8 cellular contexts compared by ENCODE assay signal in genomic region chr5:53480474-53481353, GRCh38. TPM values are rescaled to one million over a fixed set of nuclear protein-coding genes. Genes with fewer than 3 reads are reported as not detected.
A peak's percentile ranks its signal among the peaks of the same experiment; 100 is the strongest.
DNase-seq lines count a peak whose midpoint lies in the region; ATAC-seq, FAIRE-seq and TF ChIP-seq lines count a peak whose summit lies in the region.

A gene with protein sequence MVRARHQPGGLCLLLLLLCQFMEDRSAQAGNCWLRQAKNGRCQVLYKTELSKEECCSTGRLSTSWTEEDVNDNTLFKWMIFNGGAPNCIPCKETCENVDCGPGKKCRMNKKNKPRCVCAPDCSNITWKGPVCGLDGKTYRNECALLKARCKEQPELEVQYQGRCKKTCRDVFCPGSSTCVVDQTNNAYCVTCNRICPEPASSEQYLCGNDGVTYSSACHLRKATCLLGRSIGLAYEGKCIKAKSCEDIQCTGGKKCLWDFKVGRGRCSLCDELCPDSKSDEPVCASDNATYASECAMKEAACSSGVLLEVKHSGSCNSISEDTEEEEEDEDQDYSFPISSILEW (plus strand): TSS chr5:53480629. CDS start chr5:53480792, 163 bp downstream.

- H3K27ac ChIP-seq in VCaP = peak within 1 kb of the TSS; percentile 84

- DNase-seq in A172 (ENCODE audit: low spot score) (no peak), GM13976 (ENCODE audit: low spot score) (peak; percentile 53), fibroblast of gingiva (ENCODE audit: low read depth) (peak; percentile 39), nephron progenitor cell (peak; percentile 77), D721Med (ENCODE audit: insufficient read length, low spot score) (no peak)
- DNase-seq in stimulated activated CD4-positive, alpha-beta T cell treated with anti-CD3 and anti-CD28 coated beads, Interleukin-12 subunit alpha, Interleukin-12 subunit beta, amount 100 ng/mL, for 4 hours = no peak

- H3K36me3 Mint-ChIP-seq in nephron progenitor cell (ENCODE audit: low read depth) = peaks cover 18% of the 10 kb centered on the region

- peak within 1 kb of the TSS; percentile 96 for H3K27ac Mint-ChIP-seq in nephron progenitor cell

- peaks cover 62% of the 10 kb centered on the region for H3K4me1 Mint-ChIP-seq in nephron progenitor cell

- H3K9me3 Mint-ChIP-seq in nephron progenitor cell = no peaks in the 10 kb centered on the region

- H3K27me3 Mint-ChIP-seq in nephron progenitor cell (ENCODE audit: low read depth, poor library complexity) = no peaks in the 10 kb centered on the region

- no peak for FAIRE-seq in D721Med (lab: Jason Lieb, UNC)

- in situ Hi-C loops in GM13976 (cut with MboI; ENCODE audit: low sequenced_read_pairs, unreplicated experiment) = loop anchor here (25.0 kb wide), 1 partner anchor 732 kb away; no protein-coding TSS in a partner anchor

- no peak for TF ChIP-seq CTCF in GM13976 (IDR thresholded peaks at IDR 0.05; ENCODE audit: borderline replicate concordance, control extremely low read depth, extremely low read depth, insufficient read depth, missing control alignments)
- no peak for TF ChIP-seq CTCF in VCaP (conservative IDR thresholded peaks at IDR 0.05)
- TF ChIP-seq CTCF in nephron progenitor cell (IDR thresholded peaks at IDR 0.05) = no peak
- no peak for TF ChIP-seq CTCF in D721Med (IDR thresholded peaks at IDR 0.05; ENCODE audit: insufficient read depth, missing control alignments)

- no peak for ATAC-seq in GM18517 (IDR thresholded peaks at IDR 0.05; ENCODE audit: unreplicated experiment)

- H3K4me3 Mint-ChIP-seq in nephron progenitor cell = peak within 1 kb of the TSS; percentile 91

RNA-seq across cellular contexts. Expression of the gene that starts here (rescaled TPM):
- total RNA-seq in A172 (2014; rRNA removed; shearing (Covaris generic)) = 14.3 and 20.4 TPM in 2 replicates

Comparison
In these comparisons a context has a peak if more than half of its experiments do, and no peak if none do; other contexts are left out.
1. DNase-seq: peak in GM13976 (single experiment), fibroblast of gingiva (single experiment) and nephron progenitor cell (single experiment); none in A172 (single experiment), D721Med (single experiment) and stimulated activated CD4-positive, alpha-beta T cell treated with anti-CD3 and anti-CD28 coated beads, Interleukin-12 subunit alpha, Interleukin-12 subunit beta, amount 100 ng/mL, for 4 hours (single experiment).